ENCODE assay signal across 6 cellular contexts in the genomic region with DNA sequence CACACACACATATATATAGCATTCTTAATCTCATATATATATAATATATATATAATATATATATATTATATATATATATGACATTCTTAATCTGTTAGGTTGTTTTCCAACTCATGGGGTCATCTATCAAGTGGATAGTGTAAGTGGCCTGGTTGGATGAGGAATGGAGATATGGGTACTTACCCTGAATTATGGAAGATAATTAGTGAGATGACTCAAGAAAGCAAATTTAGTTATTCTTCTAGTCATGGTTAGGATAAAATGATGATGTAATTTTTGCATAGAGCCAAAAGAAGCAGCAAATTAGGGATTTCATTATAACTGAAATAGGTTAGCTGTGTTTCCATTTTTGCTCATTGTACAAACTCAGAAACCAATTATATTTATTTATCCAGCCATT.
"Had no signal": no experiment of that assay in that cellular context is flagged by ENCODE, and none has a peak within 500 bp of the region (broad histone marks: within the 10 kb centered on the region; RNA-seq: fewer than 3 reads in every experiment).

No MANE protein-coding gene starts in this region.

- H3K27ac ChIP-seq: HL-60 had no signal

- ATAC-seq: HepG2 had no signal

- DNase-seq: IMR-90, KBM-7, KG1 had no signal

- FAIRE-seq: HepG2, HTR-8/SVneo had no signal
